ENCODE assay signal across 12 cellular contexts in genomic region chr12:110266381-110266909, GRCh38. TPM values are rescaled to one million over a fixed set of nuclear protein-coding genes. Genes with fewer than 3 reads are reported as not detected.
DNase-seq lines count a peak whose midpoint lies in the region; ATAC-seq, FAIRE-seq and TF ChIP-seq lines count a peak whose summit lies in the region.
"Had no signal": no experiment of that assay in that cellular context is flagged by ENCODE, and none has a peak within 500 bp of the region (broad histone marks: within the 10 kb centered on the region; RNA-seq: fewer than 3 reads in every experiment).

No MANE protein-coding gene starts in this region.

- ATAC-seq in gastroesophageal sphincter: no peak
- ATAC-seq: left colon had no signal

- DNase-seq in NCI-H2107 treated with DMSO at 0.1 percent for 48 hours (lab: John Stamatoyannopoulos, UW; ENCODE audit: unreplicated experiment) (peak; percentile 37), NCI-H2107 (lab: John Stamatoyannopoulos, UW) (no peak), NCI-H82 treated with DMSO at 0.1 percent for 48 hours (lab: John Stamatoyannopoulos, UW; ENCODE audit: unreplicated experiment) (peak; percentile 93), stomach (no peak), urothelium cell line (ENCODE audit: low spot score) (no peak), KBM-7 (no peak), NCI-H510A (lab: John Stamatoyannopoulos, UW) (no peak)
- DNase-seq: activated CD4-positive, alpha-beta T cell treated with anti-CD3 and anti-CD28 coated beads, Interleukin-2, amount 50 U/mL, for 1 hour; effector memory CD4-positive, alpha-beta T cell; left colon; NCI-H1694 treated with DMSO at 0.1 percent for 48 hours had no signal

- TF ChIP-seq CTCF in gastroesophageal sphincter (IDR thresholded peaks at IDR 0.05): no peak
- TF ChIP-seq CTCF in stomach (IDR thresholded peaks at IDR 0.05): no peak

- in situ Hi-C loops in KBM-7 (cut with MboI; ENCODE audit: low pct_unique_long_range_greater_than_20kb, low sequenced_read_pairs): no loop called here

- no peak for TF ChIP-seq EP300 in gastroesophageal sphincter (IDR thresholded peaks at IDR 0.05)
- TF ChIP-seq EP300 in stomach (IDR thresholded peaks at IDR 0.05): no peak

- H3K9me3 ChIP-seq in gastroesophageal sphincter: no peaks in the 10 kb centered on the region
- H3K9me3 ChIP-seq in stomach: no peaks in the 10 kb centered on the region

- intact Hi-C loops in stomach (cut with DNase I; ENCODE audit: low total_unique reads): no loop called here

- peaks cover 13 to 50% (median 27%) of the 10 kb centered on the region in 3 donors for H3K4me1 ChIP-seq in gastroesophageal sphincter
- H3K4me1 ChIP-seq in stomach: peaks cover 16 to 46% (median 34%) of the 10 kb centered on the region in 4 donors

- H3K27ac ChIP-seq in gastroesophageal sphincter: peak overlapping the region in 3 of 4 donors; percentile 67 to 69 (median 68)
- H3K27ac ChIP-seq in stomach: peak overlapping the region in 3 of 5 donors; percentile 44 to 68 (median 58)

- WGBS in gastroesophageal sphincter (ENCODE audit: low coverage in 1 of 2), 2 donors: 43 to 58% methylated on average over 5 of the region's 5 CpGs
- 57 to 71% (median 61%) methylated on average over 5 of the region's 5 CpGs for WGBS in stomach, 5 donors

- H3K36me3 ChIP-seq in gastroesophageal sphincter (no peaks in the 10 kb centered on the region), stomach (no peaks in the 10 kb centered on the region)

- FAIRE-seq in urothelium cell line (lab: Jason Lieb, UNC): no peak

- no peak for TF ChIP-seq POLR2A in gastroesophageal sphincter (IDR thresholded peaks at IDR 0.05)
- no peak for TF ChIP-seq POLR2A in stomach (IDR thresholded peaks at IDR 0.05)

- H3K4me3 ChIP-seq in gastroesophageal sphincter: no peak overlapping the region
- no peak overlapping the region for H3K4me3 ChIP-seq in stomach

- H3K27me3 ChIP-seq in gastroesophageal sphincter (no peaks in the 10 kb centered on the region), stomach (no peaks in the 10 kb centered on the region)

RNA-seq across cellular contexts. Expression of gene ATP2A2, which starts 14.6 kb away (rescaled TPM):
- 100 to 1,000 TPM; 118 to 233 (median 163) TPM for total RNA-seq in gastroesophageal sphincter
- 100 to 1,000 TPM; 102 to 202 (median 118) TPM for total RNA-seq in stomach
- polyA plus RNA-seq in stomach: 10 to 100 TPM; 14.1 to 29.6 (median 23.7) TPM

Comparison
In these comparisons a context has a peak if more than half of its experiments do, and no peak if none do; other contexts are left out.
1. DNase-seq: peak in NCI-H2107 treated with DMSO at 0.1 percent for 48 hours (single experiment) and NCI-H82 treated with DMSO at 0.1 percent for 48 hours (single experiment); none in NCI-H2107 (single experiment), stomach (single experiment), urothelium cell line (single experiment), KBM-7 (single experiment) and NCI-H510A (single experiment).